ENCODE assay signal across 8 cellular contexts in the genomic region with DNA sequence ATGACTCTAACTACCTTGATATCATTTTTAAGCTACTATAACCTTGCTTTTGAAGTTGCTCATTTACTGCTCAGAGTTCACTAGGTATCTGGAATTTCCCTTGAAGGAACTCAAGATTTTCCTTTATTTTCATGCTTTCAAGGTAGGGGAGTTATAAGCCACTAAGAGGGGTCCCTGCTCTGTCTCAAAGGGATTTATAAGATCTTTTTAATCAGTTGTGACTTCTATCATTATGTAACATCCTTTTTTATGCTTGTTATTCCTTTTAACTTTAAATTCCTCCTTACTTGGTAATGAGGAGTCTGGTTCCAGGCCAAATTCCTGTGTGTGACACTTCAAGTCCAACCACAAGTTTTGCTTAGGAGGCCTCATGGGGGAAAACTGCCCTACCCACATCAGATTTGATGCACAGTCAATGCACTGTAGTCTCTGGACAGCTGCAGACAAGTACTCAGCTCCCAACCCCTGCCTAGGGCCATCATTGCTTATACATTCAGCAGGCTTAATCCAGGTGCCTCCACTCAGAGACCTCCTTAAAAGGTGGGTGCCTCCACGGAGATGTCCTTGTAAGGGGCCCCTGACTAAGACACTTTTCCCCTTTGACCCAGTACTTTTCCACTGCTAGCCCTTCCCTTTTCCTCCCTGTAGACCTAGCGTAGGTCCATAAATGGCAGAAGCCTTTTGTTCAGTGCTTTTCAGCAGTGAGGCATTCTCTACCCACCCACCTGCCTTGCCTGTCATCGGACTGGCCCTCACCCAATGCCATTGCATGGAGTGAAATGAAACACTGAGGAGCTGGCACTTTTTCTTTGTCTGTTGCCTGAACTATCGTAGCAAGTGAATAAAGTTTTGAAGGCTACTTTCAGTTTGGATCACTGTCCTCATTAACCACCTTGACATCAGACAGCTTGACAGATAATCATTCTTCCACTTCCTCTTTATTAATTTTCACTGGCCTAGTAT. TPM values are rescaled to one million over a fixed set of nuclear protein-coding genes. Genes with fewer than 3 reads are reported as not detected.
DNase-seq lines count a peak whose midpoint lies in the region; ATAC-seq and TF ChIP-seq lines count a peak whose summit lies in the region.

No MANE protein-coding gene starts in this region.

- H3K27ac ChIP-seq in Karpas-422 (ENCODE audit: low read length): peak overlapping the region; percentile 78

- no peaks in the 10 kb centered on the region for H3K36me3 ChIP-seq in Karpas-422 (ENCODE audit: insufficient read depth, low read length)

- H2AFZ ChIP-seq in Karpas-422 (ENCODE audit: low read length): no peak overlapping the region; the same call in 1 of the 2 replicates

- peaks cover 14% of the 10 kb centered on the region for H3K36me3 Mint-ChIP-seq in activated T-helper 17 cell treated with anti-CD3 and anti-CD28 coated beads, Interleukin-2, amount 50 U/mL, for 72 hours (ENCODE audit: low read depth)

- H3K27ac Mint-ChIP-seq in activated T-helper 17 cell treated with anti-CD3 and anti-CD28 coated beads, Interleukin-2, amount 50 U/mL, for 72 hours: no peak overlapping the region

- DNase-seq in GM10266 (ENCODE audit: extremely low spot score) (peak; percentile 35), Karpas-422 (peak; percentile 76), hepatic stellate cell (ENCODE audit: low spot score) (peak; percentile 45), T1000 (lab: John Stamatoyannopoulos, UW) (no peak), kidney glomerular epithelial cell (lab: John Stamatoyannopoulos, UW) (no peak), NOMO-1 treated with dmso at 0.1 percent for 144 hours (lab: John Stamatoyannopoulos, UW; ENCODE audit: unreplicated experiment) (no peak)

- H3K79me2 ChIP-seq in Karpas-422 (ENCODE audit: low read length): no peaks in the 10 kb centered on the region; the same call in 1 of the 2 replicates

- H3K9me3 Mint-ChIP-seq in activated T-helper 17 cell treated with anti-CD3 and anti-CD28 coated beads, Interleukin-2, amount 50 U/mL, for 72 hours: peaks cover 18% of the 10 kb centered on the region

- ATAC-seq in GM21786 (IDR thresholded peaks at IDR 0.05; ENCODE audit: unreplicated experiment): peak; percentile 81
- ATAC-seq in activated T-helper 17 cell treated with anti-CD3 and anti-CD28 coated beads, Interleukin-2, amount 50 U/mL, for 72 hours (replicated peaks): no peak

- H3K4me3 Mint-ChIP-seq in activated T-helper 17 cell treated with anti-CD3 and anti-CD28 coated beads, Interleukin-2, amount 50 U/mL, for 72 hours: no peak overlapping the region

- no peaks in the 10 kb centered on the region for H3K27me3 Mint-ChIP-seq in activated T-helper 17 cell treated with anti-CD3 and anti-CD28 coated beads, Interleukin-2, amount 50 U/mL, for 72 hours

- H3K4me1 Mint-ChIP-seq in activated T-helper 17 cell treated with anti-CD3 and anti-CD28 coated beads, Interleukin-2, amount 50 U/mL, for 72 hours: peaks cover 6% of the 10 kb centered on the region

- peak overlapping the region; percentile 71 for H3K4me2 ChIP-seq in Karpas-422 (ENCODE audit: low read depth, low read length, poor library complexity, severe bottlenecking)

- H3K27me3 ChIP-seq in Karpas-422 (ENCODE audit: low read length): no peaks in the 10 kb centered on the region

- TF ChIP-seq CTCF in GM10266 (IDR thresholded peaks at IDR 0.05; ENCODE audit: control insufficient read depth, insufficient read depth, low read depth, missing control alignments): no peak

- peak overlapping the region; percentile 52 for H3K9ac ChIP-seq in Karpas-422 (ENCODE audit: low read length)

- H3K9me3 ChIP-seq in Karpas-422 (ENCODE audit: low read length): peaks cover 3% of the 10 kb centered on the region; the same call in 1 of the 2 replicates

- no peaks in the 10 kb centered on the region for H3K9me2 ChIP-seq in Karpas-422 (replicated peaks; ENCODE audit: insufficient read depth, low read length)

- no peaks in the 10 kb centered on the region for H4K20me1 ChIP-seq in Karpas-422 (ENCODE audit: insufficient read depth, low read depth, low read length)

- H3K4me1 ChIP-seq in Karpas-422 (ENCODE audit: low read length): peaks cover 30% of the 10 kb centered on the region

- H3K4me3 ChIP-seq in Karpas-422 (ENCODE audit: low read length): peak overlapping the region; percentile 59

RNA-seq across cellular contexts. Expression of a gene that starts 23.9 kb away (rescaled TPM):
- total RNA-seq in Karpas-422 (2014; rRNA removed; shearing (Covaris generic); ENCODE audit: low replicate concordance): 31.2 and 68.1 TPM in 2 replicates
- total RNA-seq in activated T-helper 17 cell treated with anti-CD3 and anti-CD28 coated beads, Interleukin-2, amount 50 U/mL, for 72 hours: 10 to 100 TPM; 47.3 to 51.3 TPM

Comparison
In these comparisons a context has a peak if more than half of its experiments do, and no peak if none do; other contexts are left out.
1. DNase-seq: peak in GM10266 (single experiment), Karpas-422 (single experiment) and hepatic stellate cell (single experiment); none in T1000 (single experiment), kidney glomerular epithelial cell (single experiment) and NOMO-1 treated with dmso at 0.1 percent for 144 hours (single experiment).